ENCODE assay signal across 25 cellular contexts in the genomic region with DNA sequence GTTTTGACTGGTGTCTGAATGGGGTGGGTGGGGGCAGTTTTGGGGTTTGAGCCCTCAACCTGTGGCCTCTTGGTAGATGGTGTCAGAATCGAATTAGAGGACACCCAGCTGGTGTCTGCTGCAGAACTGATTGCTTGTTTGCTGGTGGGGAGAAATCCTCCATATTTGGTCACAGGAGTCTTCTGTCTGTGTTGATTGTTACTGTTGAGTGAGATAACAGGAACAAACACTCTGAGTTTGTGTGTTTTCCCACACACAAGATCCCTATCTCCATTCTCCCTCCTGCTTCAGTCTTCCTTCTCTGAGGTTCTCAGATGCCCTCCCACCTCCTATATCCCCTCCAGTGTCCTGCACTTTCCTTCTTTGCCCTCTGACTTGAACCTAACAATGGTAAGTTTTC. TPM values are rescaled to one million over a fixed set of nuclear protein-coding genes. Genes with fewer than 3 reads are reported as not detected.
DNase-seq lines count a peak whose midpoint lies in the region; ATAC-seq and TF ChIP-seq lines count a peak whose summit lies in the region.
"Had no signal": no experiment of that assay in that cellular context is flagged by ENCODE, and none has a peak within 500 bp of the region (broad histone marks: within the 10 kb centered on the region; RNA-seq: fewer than 3 reads in every experiment).

No MANE protein-coding gene starts in this region.

- peak overlapping the region; percentile 8 for H3K4me3 Mint-ChIP-seq in endodermal cell
- H3K4me3 Mint-ChIP-seq: CD4-positive, CD25-positive, alpha-beta regulatory T cell had no signal

- no peaks in the 10 kb centered on the region for H3K9me3 Mint-ChIP-seq in endodermal cell
- H3K9me3 Mint-ChIP-seq: CD4-positive, CD25-positive, alpha-beta regulatory T cell had no signal

- TF ChIP-seq CTCF in LNCaP clone FGC (IDR thresholded peaks at IDR 0.05; ENCODE audit: control insufficient read depth, extremely low read depth, insufficient read depth): no peak
- no peak for TF ChIP-seq CTCF in endodermal cell (conservative IDR thresholded peaks at IDR 0.05)

- H3K9ac ChIP-seq in endodermal cell (ENCODE audit: extremely low read depth, low read length, poor library complexity, severe bottlenecking): peak overlapping the region; percentile 71

- no peaks in the 10 kb centered on the region for H3K36me3 Mint-ChIP-seq in endodermal cell (ENCODE audit: low read depth)
- H3K36me3 Mint-ChIP-seq: CD4-positive, CD25-positive, alpha-beta regulatory T cell had no signal

- peaks cover 14% of the 10 kb centered on the region for H3K4me1 ChIP-seq in endodermal cell (ENCODE audit: control insufficient read depth, insufficient read depth, low read length)

- 52% methylated on average over 1 of the region's 1 CpG; no CpG with 5 or more reads in 1 of the 2 experiments for WGBS in endodermal cell (ENCODE audit: insufficient coverage in 1 of 2, insufficient read length in 1 of 2), 2 experiments

- peak; percentile 56 for DNase-seq in NCI-H2029 (lab: John Stamatoyannopoulos, UW)
- DNase-seq in NCI-H2029 treated with DMSO at 0.1 percent for 48 hours (lab: John Stamatoyannopoulos, UW): no peak
- peak; percentile 62 for DNase-seq in LNCaP clone FGC (ENCODE audit: low read depth)
- DNase-seq in endodermal cell: peak; percentile 59
- DNase-seq in stimulated activated naive CD8-positive, alpha-beta T cell treated with anti-CD3 and anti-CD28 coated beads, Interleukin-15, Interleukin-2, amounts not matched to agents 100 U/mL and 50 U/mL, for 24 hours: no peak
- DNase-seq in stimulated activated CD4-positive, alpha-beta T cell treated with anti-CD3 and anti-CD28 coated beads, Interleukin-2, amount 100 ng/mL, for 24 hours: no peak
- DNase-seq in stimulated activated CD4-positive, alpha-beta T cell treated with anti-CD3 and anti-CD28 coated beads, Interleukin-15, amount 100 ng/mL, for 24 hours: no peak
- no peak for DNase-seq in activated naive CD4-positive, alpha-beta T cell treated with anti-CD3 and anti-CD28 coated beads, Interleukin-2, amount 50 U/mL, for 16 hours
- DNase-seq: 8988T; ACHN; CD4-positive, CD25-positive, alpha-beta regulatory T cell; DMS 273 treated with DMSO at 0.1 percent for 48 hours; DND-41; HCEC 1CT; Kasumi-1; MV-4-11; NCI-H1105; NCI-H1436 treated with DMSO at 0.1 percent for 48 hours; NCI-H187 treated with DMSO at 0.1 percent for 48 hours; NCI-H446 treated with DMSO at 0.1 percent for 48 hours; NCI-H526; NK-92 treated with Interleukin-12 subunit alpha and Interleukin-12 subunit beta, amount 100 ng/mL, for 24 hours; PC-9; SJCRH30 had no signal

- H3K36me3 ChIP-seq in endodermal cell (ENCODE audit: control insufficient read depth, insufficient read depth, low read length): no peaks in the 10 kb centered on the region
- H3K36me3 ChIP-seq: SJCRH30 had no signal

- H3K27me3 Mint-ChIP-seq in endodermal cell (ENCODE audit: insufficient read depth): no peaks in the 10 kb centered on the region

- H3K4me3 ChIP-seq in LNCaP clone FGC (ENCODE audit: low read depth, low read length): no peak overlapping the region
- H3K4me3 ChIP-seq in endodermal cell (ENCODE audit: low read length): peak overlapping the region; percentile 12
- H3K4me3 ChIP-seq: PC-9, SJCRH30 had no signal

- H3K27ac ChIP-seq in endodermal cell (ENCODE audit: low read depth, low read length): peak overlapping the region; percentile 72
- H3K27ac ChIP-seq: PC-9, SJCRH30 had no signal

- H3K4me1 Mint-ChIP-seq in endodermal cell: peaks cover 31% of the 10 kb centered on the region
- H3K4me1 Mint-ChIP-seq: CD4-positive, CD25-positive, alpha-beta regulatory T cell had no signal

- no peak for ATAC-seq in stimulated activated naive CD8-positive, alpha-beta T cell treated with anti-CD3 and anti-CD28 coated beads, Interleukin-15, Interleukin-2, amounts not matched to agents 100 U/mL and 50 U/mL, for 24 hours
- ATAC-seq: Right ventricle myocardium inferior had no signal

- H3K27me3 ChIP-seq in endodermal cell (ENCODE audit: control insufficient read depth, insufficient read depth, low read length, poor library complexity, severe bottlenecking): no peaks in the 10 kb centered on the region
- H3K27me3 ChIP-seq: SJCRH30 had no signal

- H3K27ac Mint-ChIP-seq in endodermal cell: peak overlapping the region; percentile 96
- H3K27ac Mint-ChIP-seq: CD4-positive, CD25-positive, alpha-beta regulatory T cell had no signal

- H3K9me3 ChIP-seq in endodermal cell (ENCODE audit: control insufficient read depth, low read length): no peaks in the 10 kb centered on the region
- H3K9me3 ChIP-seq: SJCRH30 had no signal

RNA-seq across cellular contexts. Expression of gene CGN, which starts 19.1 kb away (rescaled TPM):
- 10 to 100 TPM; 39.7 to 39.9 TPM for total RNA-seq in endodermal cell
- 14.2 TPM for polyA plus RNA-seq in endodermal cell (2013, experiment 1 of 2)
- 10.8 TPM for polyA plus RNA-seq in endodermal cell (2013, experiment 2 of 2)

RNA-seq across cellular contexts. Expression of gene POGZ, which starts 32.8 kb away (rescaled TPM):
- total RNA-seq in endodermal cell: 100 to 1,000 TPM; 138 to 165 TPM
- polyA plus RNA-seq in endodermal cell (2013, experiment 1 of 2): 81.3 TPM
- polyA plus RNA-seq in endodermal cell (2013, experiment 2 of 2): 75.7 TPM

RNA-seq across cellular contexts. Expression of gene TUFT1, which starts 48.0 kb away (rescaled TPM):
- total RNA-seq in endodermal cell: 10 to 100 TPM; 12.7 to 18.3 TPM
- 8.4 TPM for polyA plus RNA-seq in endodermal cell (2013, experiment 1 of 2)
- polyA plus RNA-seq in endodermal cell (2013, experiment 2 of 2): 7.3 TPM

Comparison
In these comparisons a context has a peak if more than half of its experiments do, and no peak if none do; other contexts are left out.
1. DNase-seq: peak in NCI-H2029 (single experiment), LNCaP clone FGC (single experiment) and endodermal cell (single experiment); none in NCI-H2029 treated with DMSO at 0.1 percent for 48 hours (single experiment), stimulated activated naive CD8-positive, alpha-beta T cell treated with anti-CD3 and anti-CD28 coated beads, Interleukin-15, Interleukin-2, amounts not matched to agents 100 U/mL and 50 U/mL, for 24 hours (single experiment), stimulated activated CD4-positive, alpha-beta T cell treated with anti-CD3 and anti-CD28 coated beads, Interleukin-2, amount 100 ng/mL, for 24 hours (0 of 2), stimulated activated CD4-positive, alpha-beta T cell treated with anti-CD3 and anti-CD28 coated beads, Interleukin-15, amount 100 ng/mL, for 24 hours (single experiment) and activated naive CD4-positive, alpha-beta T cell treated with anti-CD3 and anti-CD28 coated beads, Interleukin-2, amount 50 U/mL, for 16 hours (single experiment).